In genomic region chr11:64355078-64355940, GRCh38 we compare ENCODE assay signal across 1 cellular context.
TF ChIP-seq lines count a peak whose summit lies in the region.

No MANE protein-coding gene starts in this region.

TF ChIP-seq in HepG2, 621 proteins besides CTCF, POLR2A, EP300 and RAD21 (continued from another document and continues in another):
- TF ChIP-seq ZBTB49 (CRISPR knock-in tag; IDR thresholded peaks at IDR 0.05; ENCODE audit: borderline replicate concordance) (no peak), ZNF737 (CRISPR knock-in tag; IDR thresholded peaks at IDR 0.05; ENCODE audit: borderline replicate concordance) (no peak), ZNF740 (CRISPR knock-in tag; IDR thresholded peaks at IDR 0.05) (0 out of 2 replicates have a peak, but pooled peaks have one; percentile 24), ZNF543 (CRISPR knock-in tag; IDR thresholded peaks at IDR 0.05) (peak; percentile 30; the same call in 1 of the 2 replicates), ZNF362 (CRISPR knock-in tag; IDR thresholded peaks at IDR 0.05; ENCODE audit: borderline replicate concordance) (no peak), ARID2 (CRISPR knock-in tag; IDR thresholded peaks at IDR 0.05; ENCODE audit: borderline replicate concordance) (no peak), JUN (CRISPR knock-in tag; IDR thresholded peaks at IDR 0.05) (no peak), ZNF7 (CRISPR knock-in tag; IDR thresholded peaks at IDR 0.05) (no peak), HES4 (CRISPR knock-in tag; IDR thresholded peaks at IDR 0.05; ENCODE audit: borderline replicate concordance) (no peak), UBTF (CRISPR knock-in tag; IDR thresholded peaks at IDR 0.05) (peak; percentile 56; the same call in 1 of the 2 replicates), ZBTB1 (CRISPR knock-in tag; IDR thresholded peaks at IDR 0.05; ENCODE audit: borderline replicate concordance) (no peak), ZNF326 (CRISPR knock-in tag; IDR thresholded peaks at IDR 0.05; ENCODE audit: borderline replicate concordance) (no peak), ZNF263 (CRISPR knock-in tag; IDR thresholded peaks at IDR 0.05) (no peak), RBM39 (IDR thresholded peaks at IDR 0.05; ENCODE audit: low read depth, low read length, poor library complexity, severe bottlenecking) (no peak), ZFX (CRISPR knock-in tag; IDR thresholded peaks at IDR 0.05; ENCODE audit: low read depth) (peak; percentile 69; the same call in 1 of the 2 replicates), HMGXB4 (CRISPR knock-in tag; IDR thresholded peaks at IDR 0.05; ENCODE audit: borderline replicate concordance in 1 of 2, low read depth in 1 of 2) (peak; percentile 91 to 96), ZBTB44 (CRISPR knock-in tag; IDR thresholded peaks at IDR 0.05) (no peak), BCL3 (CRISPR knock-in tag; IDR thresholded peaks at IDR 0.05) (no peak), NCOA5 (CRISPR knock-in tag; IDR thresholded peaks at IDR 0.05) (no peak), ZNF451 (CRISPR knock-in tag; IDR thresholded peaks at IDR 0.05) (no peak), ZBTB43 (CRISPR knock-in tag; conservative IDR thresholded peaks at IDR 0.05) (no peak), SMAD9 (CRISPR knock-in tag; IDR thresholded peaks at IDR 0.05) (no peak), SRSF9 (IDR thresholded peaks at IDR 0.05; ENCODE audit: borderline replicate concordance, insufficient read depth, low read depth, low read length, poor library complexity, severe bottlenecking) (no peak), ATF2 (CRISPR knock-in tag; IDR thresholded peaks at IDR 0.05) (peak; percentile 49), ZBTB2 (CRISPR knock-in tag; IDR thresholded peaks at IDR 0.05; ENCODE audit: low read depth) (no peak), AGO2 (optimal IDR thresholded peaks at IDR 0.05; ENCODE audit: low read depth, low read length) (no peak), ZNF710 (CRISPR knock-in tag; IDR thresholded peaks at IDR 0.05; ENCODE audit: borderline replicate concordance) (peak; percentile 40; the same call in 1 of the 2 replicates), YY1 (IDR thresholded peaks at IDR 0.05; ENCODE audit: insufficient read depth, insufficient replicate concordance, low read depth, low read length) (peak; percentile 67), IKZF4 (CRISPR knock-in tag; IDR thresholded peaks at IDR 0.05; ENCODE audit: borderline replicate concordance, low read depth, not compliant biosample characterization) (no peak), HBP1 (CRISPR knock-in tag; IDR thresholded peaks at IDR 0.05; ENCODE audit: low read depth) (no peak; the same call in 1 of the 2 replicates), TFAP4 (IDR thresholded peaks at IDR 0.05; ENCODE audit: borderline replicate concordance, low read depth) (peak; percentile 58; the same call in 1 of the 2 replicates), ZNF570 (CRISPR knock-in tag; IDR thresholded peaks at IDR 0.05; ENCODE audit: borderline replicate concordance) (no peak), ZBTB7A (CRISPR knock-in tag; IDR thresholded peaks at IDR 0.05) (peak; percentile 92), ZNF775 (CRISPR knock-in tag; IDR thresholded peaks at IDR 0.05; ENCODE audit: borderline replicate concordance) (no peak), ZNF788 (CRISPR knock-in tag; IDR thresholded peaks at IDR 0.05; ENCODE audit: borderline replicate concordance) (no peak; the same call in 1 of the 2 replicates), KDM3A (CRISPR knock-in tag; IDR thresholded peaks at IDR 0.05; ENCODE audit: low read depth) (peak; percentile 92)
